1 cellular context compared by ENCODE assay signal in genomic region chr1:200991039-200991698, GRCh38.
TF ChIP-seq lines count a peak whose summit lies in the region.

No MANE protein-coding gene starts in this region.

TF ChIP-seq in IMR-90, 13 proteins besides CTCF, POLR2A, EP300 and RAD21 (continued from another document):
- TF ChIP-seq MAZ (IDR thresholded peaks at IDR 0.05; ENCODE audit: borderline replicate concordance, low read depth, low read length) = no peak
- TF ChIP-seq RFX5 (IDR thresholded peaks at IDR 0.05; ENCODE audit: low read depth, low read length) = no peak
- TF ChIP-seq MAFK (IDR thresholded peaks at IDR 0.05; ENCODE audit: low read depth, low read length) = no peak
- no peak for TF ChIP-seq CEBPB (IDR thresholded peaks at IDR 0.05; ENCODE audit: low read depth, low read length)
- TF ChIP-seq ELK1 (IDR thresholded peaks at IDR 0.05; ENCODE audit: borderline replicate concordance, low read depth, low read length) = no peak
